2 cellular contexts compared by ENCODE assay signal in genomic region chr16:3819175-3819527, GRCh38.
TF ChIP-seq lines count a peak whose summit lies in the region.

No MANE protein-coding gene starts in this region.

TF ChIP-seq in K562, 482 proteins besides CTCF, POLR2A, EP300 and RAD21 (continued from another document):
- no peak for TF ChIP-seq SAP30 (IDR thresholded peaks at IDR 0.05; ENCODE audit: borderline replicate concordance, insufficient read depth, low read depth, low read length, poor library complexity, severe bottlenecking)
- TF ChIP-seq TCF3 (CRISPR knock-in tag; IDR thresholded peaks at IDR 0.05), result no peak
- TF ChIP-seq GTF2F1 (IDR thresholded peaks at IDR 0.05; ENCODE audit: low read depth, low read length), result no peak
- TF ChIP-seq, protein P1, sequence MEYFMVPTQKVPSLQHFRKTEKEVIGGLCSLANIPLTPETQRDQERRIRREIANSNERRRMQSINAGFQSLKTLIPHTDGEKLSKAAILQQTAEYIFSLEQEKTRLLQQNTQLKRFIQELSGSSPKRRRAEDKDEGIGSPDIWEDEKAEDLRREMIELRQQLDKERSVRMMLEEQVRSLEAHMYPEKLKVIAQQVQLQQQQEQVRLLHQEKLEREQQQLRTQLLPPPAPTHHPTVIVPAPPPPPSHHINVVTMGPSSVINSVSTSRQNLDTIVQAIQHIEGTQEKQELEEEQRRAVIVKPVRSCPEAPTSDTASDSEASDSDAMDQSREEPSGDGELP (CRISPR knock-in tag; IDR thresholded peaks at IDR 0.05; ENCODE audit: borderline replicate concordance), result no peak

TF ChIP-seq in HepG2, 621 proteins besides CTCF, POLR2A, EP300 and RAD21 (continued from another document):
- no peak for TF ChIP-seq ZNF281 (CRISPR knock-in tag; IDR thresholded peaks at IDR 0.05; ENCODE audit: borderline replicate concordance)
- no peak for TF ChIP-seq TCF7L2 (IDR thresholded peaks at IDR 0.05; ENCODE audit: low read depth, low read length)
- no peak for TF ChIP-seq ZNF333 (CRISPR knock-in tag; IDR thresholded peaks at IDR 0.05; ENCODE audit: borderline replicate concordance)
- TF ChIP-seq ZNF777 (CRISPR knock-in tag; IDR thresholded peaks at IDR 0.05), result no peak
- no peak for TF ChIP-seq KLF12 (CRISPR knock-in tag; IDR thresholded peaks at IDR 0.05; ENCODE audit: borderline replicate concordance)
- TF ChIP-seq, protein P2, sequence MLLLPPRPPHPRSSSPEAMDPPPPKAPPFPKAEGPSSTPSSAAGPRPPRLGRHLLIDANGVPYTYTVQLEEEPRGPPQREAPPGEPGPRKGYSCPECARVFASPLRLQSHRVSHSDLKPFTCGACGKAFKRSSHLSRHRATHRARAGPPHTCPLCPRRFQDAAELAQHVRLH (CRISPR knock-in tag; IDR thresholded peaks at IDR 0.05; ENCODE audit: borderline replicate concordance, low read depth), result no peak
- no peak for TF ChIP-seq SALL2 (CRISPR knock-in tag; IDR thresholded peaks at IDR 0.05)
